Comparison of ENCODE assay signal across 21 cellular contexts in the genomic region with DNA sequence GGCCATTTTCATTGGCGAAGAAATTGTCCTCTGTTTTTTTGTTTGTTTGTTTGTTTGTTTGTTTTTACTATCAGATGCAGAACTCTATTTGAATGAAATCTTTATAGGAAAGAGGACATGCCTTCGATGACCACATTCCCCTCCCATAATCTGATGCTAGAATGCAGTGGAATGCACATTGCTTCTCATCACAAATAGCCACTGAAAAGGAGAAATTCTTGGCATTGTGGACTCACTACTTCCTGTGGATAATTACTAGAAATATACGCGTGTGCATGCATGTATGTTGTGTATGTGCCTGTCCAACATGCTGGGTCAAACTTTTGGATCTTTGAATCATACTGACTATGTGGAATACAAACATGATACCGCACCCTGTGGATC.
DNase-seq lines count a peak whose midpoint lies in the region; ATAC-seq, FAIRE-seq and TF ChIP-seq lines count a peak whose summit lies in the region.
"Had no signal": no experiment of that assay in that cellular context is flagged by ENCODE, and none has a peak within 500 bp of the region (broad histone marks: within the 10 kb centered on the region; RNA-seq: fewer than 3 reads in every experiment).

No MANE protein-coding gene starts in this region.

- H3K9me3 ChIP-seq in SU-DHL-6 (ENCODE audit: insufficient read depth, low read length) (no peaks in the 10 kb centered on the region), H1 (ENCODE audit: insufficient read depth in 2 of 2, low read depth in 1 of 2, low read length in 1 of 2) (no peaks in the 10 kb centered on the region), aorta (ENCODE audit: control insufficient read depth, low read length) (no peaks in the 10 kb centered on the region)
- H3K9me3 ChIP-seq: Caco-2, heart right ventricle, pancreas, Peyer's patch, upper lobe of left lung had no signal

- H2BK15ac ChIP-seq in H1 (ENCODE audit: low read length): no peak overlapping the region

- TF ChIP-seq EP300 in H1 (IDR thresholded peaks at IDR 0.05; ENCODE audit: borderline replicate concordance in 1 of 2, low read depth in 2 of 2, low read length in 2 of 2): no peak

- H3K23me2 ChIP-seq in H1 (ENCODE audit: low read depth, low read length): no peaks in the 10 kb centered on the region

- H2BK120ac ChIP-seq in H1 (replicated peaks; ENCODE audit: low read depth, low read length): no peak overlapping the region

- H3K4me3 Mint-ChIP-seq in activated T-cell treated with anti-CD3 and anti-CD28 coated beads, Interleukin-2, amount 50 U/mL, for 72 hours: peak overlapping the region in 1 of 2 donors; percentile 31
- H3K4me3 Mint-ChIP-seq in stimulated activated effector memory CD8-positive, alpha-beta T cell treated with anti-CD3 and anti-CD28 coated beads, Interleukin-12 subunit alpha, Interleukin-12 subunit beta, amount 100 ng/mL, for 72 hours: peak overlapping the region; percentile 40
- H3K4me3 Mint-ChIP-seq: activated T-cell treated with anti-CD3 and anti-CD28 coated beads, Interleukin-2, amount 50 U/mL, for 24 hours; H9 had no signal

- no peaks in the 10 kb centered on the region for H3K27me3 Mint-ChIP-seq in activated T-cell treated with anti-CD3 and anti-CD28 coated beads, Interleukin-2, amount 50 U/mL, for 72 hours (ENCODE audit: low read depth)
- H3K27me3 Mint-ChIP-seq: activated T-cell treated with anti-CD3 and anti-CD28 coated beads, Interleukin-2, amount 50 U/mL, for 24 hours had no signal

- no peak overlapping the region for H3K14ac ChIP-seq in H1 (ENCODE audit: insufficient read length)

- no peaks in the 10 kb centered on the region for H3K79me1 ChIP-seq in H1 (ENCODE audit: low read depth, low read length)

- no peak for FAIRE-seq in H1 (lab: Jason Lieb, UNC)
- FAIRE-seq: keratinocyte, pancreas had no signal

- H3K4me3 ChIP-seq in SU-DHL-6 (ENCODE audit: insufficient read depth, low read length, poor library complexity, severe bottlenecking) (peak overlapping the region; percentile 3), H1 (ENCODE audit: extremely low read depth in 1 of 4, insufficient read depth in 2 of 4, low read depth in 3 of 4, low read length in 4 of 4) (no peak overlapping the region), aorta (ENCODE audit: low read length in 2 of 2) (no peak overlapping the region)
- H3K4me3 ChIP-seq: coronary artery, heart right ventricle, pancreas, Peyer's patch, upper lobe of left lung had no signal

- H3K27ac Mint-ChIP-seq in activated T-cell treated with anti-CD3 and anti-CD28 coated beads, Interleukin-2, amount 50 U/mL, for 72 hours: peak overlapping the region; percentile 43
- H3K27ac Mint-ChIP-seq in stimulated activated effector memory CD8-positive, alpha-beta T cell treated with anti-CD3 and anti-CD28 coated beads, Interleukin-12 subunit alpha, Interleukin-12 subunit beta, amount 100 ng/mL, for 72 hours: peak overlapping the region; percentile 95
- H3K27ac Mint-ChIP-seq: activated T-cell treated with anti-CD3 and anti-CD28 coated beads, Interleukin-2, amount 50 U/mL, for 24 hours; H9 had no signal

- no peaks in the 10 kb centered on the region for H3K36me3 ChIP-seq in SU-DHL-6 (ENCODE audit: low read length)
- no peaks in the 10 kb centered on the region for H3K36me3 ChIP-seq in H1 (ENCODE audit: control insufficient read depth in 2 of 4, insufficient read depth in 4 of 4, low read length in 3 of 4)
- no peaks in the 10 kb centered on the region for H3K36me3 ChIP-seq in aorta (ENCODE audit: control insufficient read depth in 1 of 2, insufficient read depth in 2 of 2, low read length in 1 of 2)
- H3K36me3 ChIP-seq: heart right ventricle, pancreas, Peyer's patch, upper lobe of left lung had no signal

- no peak overlapping the region for H2AK5ac ChIP-seq in H1 (ENCODE audit: low read depth, low read length)

- no peak for TF ChIP-seq POLR2A in H1 (IDR thresholded peaks at IDR 0.05; ENCODE audit: control extremely low read depth in 1 of 2, low read depth in 2 of 2, low read length in 2 of 2)

- POLR2A ChIA-PET in H1 (lab: Charles Lee; ENCODE audit: partially characterized antibody): no interaction called here

- no peaks in the 10 kb centered on the region for H3K27me3 ChIP-seq in SU-DHL-6 (ENCODE audit: low read length)
- H3K27me3 ChIP-seq in H1 (replicated peaks in 1 of 4; ENCODE audit: control insufficient read depth in 3 of 4, extremely low read depth in 1 of 4, insufficient read depth in 3 of 4, low read length in 3 of 4): no peaks in the 10 kb centered on the region
- H3K27me3 ChIP-seq in aorta (ENCODE audit: control insufficient read depth in 1 of 2, insufficient read depth in 2 of 2, low read length in 1 of 2): peaks cover 0 to 2% of the 10 kb centered on the region in 2 donors
- H3K27me3 ChIP-seq: pancreas, Peyer's patch, upper lobe of left lung had no signal

- TF ChIP-seq CTCF in SU-DHL-6 (IDR thresholded peaks at IDR 0.05; ENCODE audit: insufficient read depth, low read length, poor library complexity, severe bottlenecking) (no peak), H1 (IDR thresholded peaks at IDR 0.05; ENCODE audit: control extremely low read depth in 1 of 3, insufficient read depth in 1 of 3, low read depth in 1 of 3, low read length in 3 of 3) (no peak)

- H3K9me2 ChIP-seq in SU-DHL-6 (replicated peaks; ENCODE audit: insufficient read depth, low read length): no peaks in the 10 kb centered on the region

- no peaks in the 10 kb centered on the region for H3K9me3 Mint-ChIP-seq in activated T-cell treated with anti-CD3 and anti-CD28 coated beads, Interleukin-2, amount 50 U/mL, for 72 hours
- peaks cover 4% of the 10 kb centered on the region for H3K9me3 Mint-ChIP-seq in stimulated activated effector memory CD8-positive, alpha-beta T cell treated with anti-CD3 and anti-CD28 coated beads, Interleukin-12 subunit alpha, Interleukin-12 subunit beta, amount 100 ng/mL, for 72 hours
- H3K9me3 Mint-ChIP-seq: activated T-cell treated with anti-CD3 and anti-CD28 coated beads, Interleukin-2, amount 50 U/mL, for 24 hours; H9 had no signal

- peak overlapping the region; percentile 70 for H3K4me2 ChIP-seq in SU-DHL-6 (ENCODE audit: low read depth, low read length, poor library complexity, severe bottlenecking)
- no peak overlapping the region for H3K4me2 ChIP-seq in H1 (ENCODE audit: insufficient read depth in 1 of 2, low read depth in 2 of 2, low read length in 2 of 2)

- H3K4me1 ChIP-seq in H1 (replicated peaks in 1 of 4; ENCODE audit: control insufficient read depth in 3 of 4, insufficient read depth in 4 of 4, low read length in 3 of 4) (peaks cover 0 to 3% (median 1%) of the 10 kb centered on the region in 4 experiments; a peak in 2 of 7 replicates), aorta (ENCODE audit: control insufficient read depth in 1 of 2, insufficient read depth in 2 of 2, low read length in 2 of 2) (no peaks in the 10 kb centered on the region)
- H3K4me1 ChIP-seq: Caco-2, pancreas, Peyer's patch had no signal

- intact Hi-C loops in aorta (cut with DNase I): no loop called here

- H3K9ac ChIP-seq in SU-DHL-6 (ENCODE audit: low read length) (peak overlapping the region; percentile 38), H1 (replicated peaks in 1 of 4; ENCODE audit: extremely low read depth in 1 of 4, low read depth in 3 of 4, low read length in 3 of 4) (no peak overlapping the region)

- CTCF ChIA-PET in H1 (lab: Charles Lee; ENCODE audit: partially characterized antibody): interaction anchor here (0.7 kb wide), 1 partner anchor 51 kb away, joined by 3 read pairs; no protein-coding TSS in a partner anchor

- H4K5ac ChIP-seq in H1 (ENCODE audit: insufficient read length, low read depth, low read length): no peak overlapping the region

- DNase-seq in activated T-cell treated with anti-CD3 and anti-CD28 coated beads, Interleukin-2, amount 50 U/mL, for 72 hours: no peak
- no peak for DNase-seq in activated T-cell treated with anti-CD3 and anti-CD28 coated beads, Interleukin-2, amount 50 U/mL, for 1 hour
- no peak for DNase-seq in H1 (ENCODE audit: low read depth in 1 of 2, low spot score in 2 of 2)
- no peak for DNase-seq in stimulated activated effector memory CD8-positive, alpha-beta T cell treated with anti-CD3 and anti-CD28 coated beads, Interleukin-12 subunit alpha, Interleukin-12 subunit beta, amount 100 ng/mL, for 72 hours (ENCODE audit: low spot score in 2 of 2)
- DNase-seq in ecto neural progenitor cell (ENCODE audit: low spot score): no peak
- no peak for DNase-seq in aorta
- DNase-seq: activated CD4-positive, CD25-positive, alpha-beta regulatory T cell treated with anti-CD3 and anti-CD28 coated beads, Interleukin-2, amount 50 U/mL, for 72 hours; activated T-cell treated with anti-CD3 and anti-CD28 coated beads, Interleukin-2, amount 50 U/mL, for 24 hours; Caco-2; H9; heart right ventricle; NCI-H2029; NCI-H526; pancreas; stimulated activated CD4-positive, alpha-beta T cell treated with anti-CD3 and anti-CD28 coated beads, Interleukin-4, amount 100 ng/mL, for 4 hours; upper lobe of left lung had no signal

- H3K4me1 Mint-ChIP-seq in activated T-cell treated with anti-CD3 and anti-CD28 coated beads, Interleukin-2, amount 50 U/mL, for 72 hours (ENCODE audit: low read depth): peaks cover 77% of the 10 kb centered on the region
- peaks cover 77% of the 10 kb centered on the region for H3K4me1 Mint-ChIP-seq in stimulated activated effector memory CD8-positive, alpha-beta T cell treated with anti-CD3 and anti-CD28 coated beads, Interleukin-12 subunit alpha, Interleukin-12 subunit beta, amount 100 ng/mL, for 72 hours

- H3K18ac ChIP-seq in H1 (ENCODE audit: extremely low read depth, low read length): no peak overlapping the region

- peaks cover 67% of the 10 kb centered on the region for H3F3A ChIP-seq in SU-DHL-6 (ENCODE audit: insufficient read depth)

- H4K8ac ChIP-seq in H1 (ENCODE audit: extremely low read depth, insufficient read depth, low read length): no peak overlapping the region

- ATAC-seq in activated T-cell treated with anti-CD3 and anti-CD28 coated beads, Interleukin-2, amount 50 U/mL, for 72 hours (replicated peaks in 1 of 2): no peak
- no peak for ATAC-seq in stimulated activated effector memory CD8-positive, alpha-beta T cell treated with anti-CD3 and anti-CD28 coated beads, Interleukin-12 subunit alpha, Interleukin-12 subunit beta, amount 100 ng/mL, for 72 hours
- ATAC-seq in aorta (ENCODE audit: low FRiP score) (no peak), GM21423 (IDR thresholded peaks at IDR 0.05; ENCODE audit: unreplicated experiment) (no peak)

- H3K23ac ChIP-seq in H1 (ENCODE audit: insufficient read length): peak overlapping the region; percentile 65

- H3K79me2 ChIP-seq in SU-DHL-6 (ENCODE audit: insufficient read depth, low read length) (no peaks in the 10 kb centered on the region), H1 (ENCODE audit: control insufficient read depth in 1 of 2, insufficient read depth in 2 of 2, low read length in 2 of 2) (no peaks in the 10 kb centered on the region)

- H2AFZ ChIP-seq in SU-DHL-6 (ENCODE audit: low read depth, low read length, severe bottlenecking) (no peak overlapping the region), H1 (ENCODE audit: low read length) (0 out of 2 replicates have a peak overlapping the region, but pooled peaks have one; percentile 3)

- H2BK5ac ChIP-seq in H1 (ENCODE audit: low read depth, low read length): no peak overlapping the region; the same call in 1 of the 2 replicates

- H2BK12ac ChIP-seq in H1 (ENCODE audit: low read depth, low read length): no peak overlapping the region

- no peak overlapping the region for H4K91ac ChIP-seq in H1 (replicated peaks; ENCODE audit: insufficient read length, low read length)

- H4K20me1 ChIP-seq in SU-DHL-6 (ENCODE audit: low read depth, low read length) (no peaks in the 10 kb centered on the region), H1 (replicated peaks in 1 of 2; ENCODE audit: control insufficient read depth in 1 of 2, insufficient read depth in 2 of 2, low read length in 2 of 2) (no peaks in the 10 kb centered on the region)

- H3K27ac ChIP-seq in SU-DHL-6 (ENCODE audit: low read depth, low read length): peak overlapping the region; percentile 95
- no peak overlapping the region for H3K27ac ChIP-seq in H1 (ENCODE audit: low read depth, low read length)
- no peak overlapping the region for H3K27ac ChIP-seq in aorta (ENCODE audit: low read depth in 1 of 2, low read length in 2 of 2)
- H3K27ac ChIP-seq: coronary artery, pancreas, upper lobe of left lung had no signal

- peaks cover 0 to 1% of the 10 kb centered on the region in 2 donors for H3K36me3 Mint-ChIP-seq in activated T-cell treated with anti-CD3 and anti-CD28 coated beads, Interleukin-2, amount 50 U/mL, for 72 hours (ENCODE audit: insufficient read depth in 2 of 2)
- H3K36me3 Mint-ChIP-seq in stimulated activated effector memory CD8-positive, alpha-beta T cell treated with anti-CD3 and anti-CD28 coated beads, Interleukin-12 subunit alpha, Interleukin-12 subunit beta, amount 100 ng/mL, for 72 hours: no peaks in the 10 kb centered on the region

- no peak overlapping the region for H3K4ac ChIP-seq in H1 (replicated peaks; ENCODE audit: insufficient read length, low read depth, low read length)

- WGBS in H1 (ENCODE audit: extremely low coverage in 1 of 2, insufficient coverage in 1 of 2, insufficient read length in 1 of 2, insufficient replicate concordance in 2 of 2, low coverage in 1 of 2, low lambda C conversion rate in 2 of 2, missing lambda C conversion rate in 1 of 2), 2 experiments: 84% methylated on average over 5 of the region's 5 CpGs; no CpG with 5 or more reads in 1 of the 2 experiments
- WGBS in aorta, 2 donors: 47 to 52% methylated on average over 5 of the region's 5 CpGs

- TF ChIP-seq RAD21 in H1 (IDR thresholded peaks at IDR 0.05 in 1 of 2, conservative IDR thresholded peaks at IDR 0.05 in 1 of 2; ENCODE audit: low read depth in 2 of 2, low read length in 2 of 2): no peak

- H3K56ac ChIP-seq in H1 (replicated peaks; ENCODE audit: insufficient read length, low read depth, low read length): no peak overlapping the region

- H2BK20ac ChIP-seq in H1 (ENCODE audit: low read length): no peak overlapping the region
